In genomic region chr17:75838410-75838809, GRCh38 we compare ENCODE assay signal across 11 cellular contexts.
"Had no signal": no experiment of that assay in that cellular context is flagged by ENCODE, and none has a peak within 500 bp of the region (broad histone marks: within the 10 kb centered on the region; RNA-seq: fewer than 3 reads in every experiment).

No MANE protein-coding gene starts in this region.

- ATAC-seq: activated CD4-positive, CD25-positive, alpha-beta regulatory T cell treated with anti-CD3 and anti-CD28 coated beads, Interleukin-2, amount 50 U/mL, for 24 hours; mucosa of descending colon; naive thymus-derived CD4-positive, alpha-beta T cell; T-cell had no signal

- H3K4me3 Mint-ChIP-seq: naive thymus-derived CD4-positive, alpha-beta T cell; T-cell had no signal

- H3K9me3 ChIP-seq: mucosa of descending colon, thoracic aorta had no signal

- H3K27me3 Mint-ChIP-seq: naive thymus-derived CD4-positive, alpha-beta T cell; T-cell had no signal

- H3K4me3 ChIP-seq: mucosa of descending colon, SK-N-MC, smooth muscle cell, thoracic aorta had no signal

- H3K9me3 Mint-ChIP-seq: naive thymus-derived CD4-positive, alpha-beta T cell; T-cell had no signal

- H3K4me2 ChIP-seq: smooth muscle cell had no signal

- DNase-seq: activated CD4-positive, alpha-beta T cell treated with anti-CD3 and anti-CD28 coated beads, Interleukin-2, amount 50 U/mL, for 4 hours; activated naive CD4-positive, alpha-beta T cell; mucosa of descending colon; naive thymus-derived CD4-positive, alpha-beta T cell; nucleus accumbens; T-cell; T1000 had no signal

- H3K27ac ChIP-seq: SK-N-MC, thoracic aorta had no signal
